8 cellular contexts compared by ENCODE assay signal in the genomic region with DNA sequence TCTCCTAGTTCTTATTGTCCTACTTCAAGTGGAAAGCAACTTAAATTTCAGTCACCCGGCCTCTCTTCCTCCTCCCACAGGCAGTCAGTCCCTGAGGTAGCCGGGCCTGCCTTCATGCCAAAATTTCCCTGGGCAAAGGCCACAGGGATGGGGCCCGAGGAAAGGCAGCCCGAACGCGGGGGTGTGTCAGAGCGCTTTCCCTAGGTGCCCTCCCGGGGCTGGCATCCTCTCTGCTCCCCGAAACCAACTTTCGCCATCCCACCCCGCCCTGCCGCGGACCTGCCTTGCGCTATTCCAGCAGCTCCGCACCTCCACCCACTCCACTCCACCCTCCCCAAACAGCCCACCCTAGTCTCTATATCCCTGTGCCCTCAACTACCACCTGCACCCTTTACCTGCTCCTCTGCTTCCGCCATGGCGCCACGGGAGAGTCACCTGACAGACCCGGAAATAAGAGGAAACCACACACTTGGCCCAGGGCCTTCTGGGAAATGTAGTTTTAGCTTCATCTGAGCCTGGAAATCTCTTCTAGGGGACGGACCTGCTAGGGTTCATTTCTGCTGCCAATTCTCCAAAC. TPM values are rescaled to one million over a fixed set of nuclear protein-coding genes. Genes with fewer than 3 reads are reported as not detected.
DNase-seq lines count a peak whose midpoint lies in the region.

A gene (minus strand): TSS at position 433 of the 577 bp plus-strand sequence. CDS start 17 bp downstream, at position 416.

- peak within 1 kb of the TSS; percentile 60 for H3K18ac ChIP-seq in neuronal stem cell (ENCODE audit: low read length)

- H3K4me3 ChIP-seq in GM23248: peak within 1 kb of the TSS; percentile 94
- H3K4me3 ChIP-seq in Karpas-422 (ENCODE audit: low read length): peak within 1 kb of the TSS; percentile 91
- peak within 1 kb of the TSS; percentile 91 to 97 for H3K4me3 ChIP-seq in neuronal stem cell (ENCODE audit: low read length in 2 of 2)
- H3K4me3 ChIP-seq in subcutaneous abdominal adipose tissue (ENCODE audit: low read depth in 1 of 5, low read length in 5 of 5): peak within 1 kb of the TSS; percentile 94 to 98 (median 97)

- H3K4me1 ChIP-seq in GM23248 (ENCODE audit: insufficient read depth) (no peaks in the 10 kb centered on the region), Karpas-422 (ENCODE audit: low read length) (peaks cover 34% of the 10 kb centered on the region), neuronal stem cell (ENCODE audit: control insufficient read depth in 2 of 2, insufficient read depth in 1 of 2, low read depth in 1 of 2, low read length in 2 of 2) (peaks cover 3 to 4% of the 10 kb centered on the region in 2 donors), subcutaneous abdominal adipose tissue (ENCODE audit: control insufficient read depth in 5 of 5, insufficient read depth in 5 of 5, low read length in 5 of 5) (peaks cover 0 to 11% (median 10%) of the 10 kb centered on the region in 5 donors)

- H4K91ac ChIP-seq in neuronal stem cell (ENCODE audit: low read depth, low read length, poor library complexity): no peak within 1 kb of the TSS

- no peak within 1 kb of the TSS for H2BK15ac ChIP-seq in neuronal stem cell (ENCODE audit: low read length)

- H3K79me2 ChIP-seq in GM23248 (ENCODE audit: insufficient read depth): peaks cover 40% of the 10 kb centered on the region
- peaks cover 52% of the 10 kb centered on the region for H3K79me2 ChIP-seq in Karpas-422 (ENCODE audit: low read length)

- H3K4me2 ChIP-seq in GM23248 (ENCODE audit: unreplicated experiment) (peak within 1 kb of the TSS; percentile 80), Karpas-422 (ENCODE audit: low read depth, low read length, poor library complexity, severe bottlenecking) (peak within 1 kb of the TSS; percentile 83), neuronal stem cell (ENCODE audit: insufficient read depth, low read length, poor library complexity, severe bottlenecking) (peak within 1 kb of the TSS; percentile 77)

- 1 to 2% methylated on average over 11 to 20 of the region's 20 CpGs for WGBS in GM23248 (ENCODE audit: low coverage in 1 of 2, low lambda C conversion rate in 2 of 2, missing lambda C conversion rate in 2 of 2), 2 experiments
- WGBS in neuronal stem cell (ENCODE audit: extremely low coverage in 2 of 2, insufficient read length in 2 of 2, insufficient replicate concordance in 1 of 2), 2 donors: no CpG with 5 or more reads among the region's 20 CpGs

- peak within 1 kb of the TSS; percentile 99 for H2AFZ ChIP-seq in GM23248
- H2AFZ ChIP-seq in Karpas-422 (ENCODE audit: low read length): peak within 1 kb of the TSS; percentile 77; the same call in 1 of the 2 replicates
- peak within 1 kb of the TSS; percentile 93 for H2AFZ ChIP-seq in neuronal stem cell (ENCODE audit: low read length)

- H2BK12ac ChIP-seq in neuronal stem cell (ENCODE audit: low read length): no peak within 1 kb of the TSS

- no peak within 1 kb of the TSS for H4K8ac ChIP-seq in neuronal stem cell (ENCODE audit: low read depth, low read length)

- no peaks in the 10 kb centered on the region for H3F3A ChIP-seq in GM23248 (ENCODE audit: insufficient read depth)

- H3K27ac ChIP-seq in GM23248 (no peak within 1 kb of the TSS), Karpas-422 (ENCODE audit: low read length) (no peak within 1 kb of the TSS), neuronal stem cell (replicated peaks; ENCODE audit: low read length) (no peak within 1 kb of the TSS), subcutaneous abdominal adipose tissue (ENCODE audit: low read depth, low read length) (peak within 1 kb of the TSS; percentile 64)

- H3K9me3 ChIP-seq in GM23248 (ENCODE audit: low read depth) (no peaks in the 10 kb centered on the region), Karpas-422 (ENCODE audit: low read length) (no peaks in the 10 kb centered on the region), neuronal stem cell (replicated peaks in 1 of 2; ENCODE audit: control insufficient read depth in 2 of 2, insufficient read depth in 1 of 2, low read depth in 1 of 2, low read length in 2 of 2) (no peaks in the 10 kb centered on the region), subcutaneous abdominal adipose tissue (ENCODE audit: control insufficient read depth in 5 of 5, low read length in 5 of 5) (no peaks in the 10 kb centered on the region)

- H3K14ac ChIP-seq in neuronal stem cell (ENCODE audit: low read length): peak within 1 kb of the TSS; percentile 47

- H4K20me1 ChIP-seq in GM23248 (ENCODE audit: insufficient read depth) (no peaks in the 10 kb centered on the region), Karpas-422 (ENCODE audit: insufficient read depth, low read depth, low read length) (no peaks in the 10 kb centered on the region)

- H2BK120ac ChIP-seq in neuronal stem cell (ENCODE audit: low read depth, low read length): no peak within 1 kb of the TSS

- H3K9ac ChIP-seq in GM23248 (peak within 1 kb of the TSS; percentile 84), Karpas-422 (ENCODE audit: low read length) (peak within 1 kb of the TSS; percentile 78), neuronal stem cell (ENCODE audit: low read depth, low read length, poor library complexity) (peak within 1 kb of the TSS; percentile 77), subcutaneous abdominal adipose tissue (ENCODE audit: low read length in 5 of 5) (peak within 1 kb of the TSS; percentile 77 to 90 (median 82))

- H2BK5ac ChIP-seq in neuronal stem cell (ENCODE audit: low read length): no peak within 1 kb of the TSS

- H3K27me3 ChIP-seq in GM23248 (replicated peaks; ENCODE audit: insufficient read depth): no peaks in the 10 kb centered on the region
- H3K27me3 ChIP-seq in Karpas-422 (ENCODE audit: low read length): no peaks in the 10 kb centered on the region
- peaks cover 0 to 2% (median 0%) of the 10 kb centered on the region in 3 experiments for H3K27me3 ChIP-seq in neuronal stem cell (ENCODE audit: control insufficient read depth in 3 of 3, insufficient read depth in 3 of 3, low read depth in 1 of 3, low read length in 3 of 3)
- H3K27me3 ChIP-seq in subcutaneous abdominal adipose tissue (ENCODE audit: control insufficient read depth in 5 of 5, insufficient read depth in 4 of 5, low read length in 5 of 5): no peaks in the 10 kb centered on the region

- H3K79me1 ChIP-seq in neuronal stem cell (ENCODE audit: low read depth, low read length): peaks cover 4% of the 10 kb centered on the region

- H2AK5ac ChIP-seq in neuronal stem cell (ENCODE audit: low read depth, low read length): no peak within 1 kb of the TSS

- DNase-seq in ELF-1 (ENCODE audit: low read depth, low spot score) (peak; percentile 79), GM23248 (peak; percentile 86), Karpas-422 (peak; percentile 93), SHP77 treated with DMSO at 0.1 percent for 48 hours (lab: John Stamatoyannopoulos, UW) (peak; percentile 76), activated gamma-delta T cell treated with Interleukin-2 at 50 U/mL for 16 hours (peak; percentile 71), foreskin melanocyte (peak; percentile 59), neuronal stem cell (ENCODE audit: low spot score) (peak; percentile 59)

- in situ Hi-C loops in GM23248 (cut with MboI): no loop called here

- H3K23ac ChIP-seq in neuronal stem cell (ENCODE audit: low read depth, low read length, poor library complexity): peak within 1 kb of the TSS; percentile 58

- H3K36me3 ChIP-seq in GM23248 (ENCODE audit: low read depth) (no peaks in the 10 kb centered on the region), Karpas-422 (ENCODE audit: insufficient read depth, low read length) (no peaks in the 10 kb centered on the region), neuronal stem cell (replicated peaks in 1 of 2; ENCODE audit: control insufficient read depth in 2 of 2, insufficient read depth in 2 of 2, low read length in 2 of 2) (no peaks in the 10 kb centered on the region), subcutaneous abdominal adipose tissue (ENCODE audit: control insufficient read depth in 5 of 5, insufficient read depth in 5 of 5, low read length in 5 of 5) (no peaks in the 10 kb centered on the region)

- no peaks in the 10 kb centered on the region for H3K9me2 ChIP-seq in GM23248 (ENCODE audit: insufficient read depth)
- H3K9me2 ChIP-seq in Karpas-422 (replicated peaks; ENCODE audit: insufficient read depth, low read length): no peaks in the 10 kb centered on the region

- H3K4ac ChIP-seq in neuronal stem cell (ENCODE audit: low read length): no peak within 1 kb of the TSS

RNA-seq across cellular contexts. Expression of the gene that starts here (rescaled TPM):
- total RNA-seq in GM23248 (2014; rRNA removed; shearing (Covaris generic)): 30.6 and 30.9 TPM in 2 replicates
- 32.7 and 36.4 TPM in 2 replicates for polyA plus RNA-seq in GM23248 (2016; fragmentation: Nextera tagmentation; extraction: Ambion mirVana)
- 71.6 and 98.1 TPM in 2 replicates for total RNA-seq in Karpas-422 (2014; rRNA removed; shearing (Covaris generic); ENCODE audit: low replicate concordance)
- polyA plus RNA-seq in neuronal stem cell (2013, experiment 1 of 2): 17.3 TPM
- 18.1 TPM for polyA plus RNA-seq in neuronal stem cell (2013, experiment 2 of 2)
